1 cellular context compared by ENCODE assay signal in the genomic region with DNA sequence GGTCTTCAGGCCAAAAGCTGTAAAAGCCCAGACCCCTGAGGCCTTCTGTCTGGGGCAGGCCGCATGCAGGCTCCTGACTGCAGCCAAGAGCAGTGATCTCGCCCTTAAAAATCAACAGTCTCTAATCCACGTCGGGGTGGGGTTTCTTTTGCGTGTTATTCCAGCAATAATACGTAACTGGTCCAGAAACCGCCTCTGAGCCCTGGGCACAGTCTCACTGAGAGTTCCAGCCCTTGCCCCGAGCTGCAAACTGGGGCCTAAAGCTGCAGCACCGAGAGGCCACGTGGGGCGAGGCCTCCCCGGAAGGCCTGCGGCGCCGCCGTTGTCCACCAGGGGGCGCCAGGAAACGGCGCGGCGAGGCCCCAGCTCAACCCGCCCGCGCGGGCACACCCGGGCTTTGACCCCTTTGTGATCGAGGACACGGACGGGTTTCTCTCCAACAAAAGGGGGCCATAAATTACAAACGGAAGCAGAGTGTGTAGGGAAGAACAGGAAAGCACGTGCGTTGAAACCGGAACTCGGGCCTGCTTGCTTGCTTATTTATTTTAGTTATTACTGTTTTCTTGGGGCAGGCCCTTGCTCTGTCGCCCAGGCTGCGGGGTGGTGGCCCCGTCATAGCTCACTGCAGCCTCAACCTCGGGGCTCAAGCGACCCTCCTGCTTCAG.
TF ChIP-seq lines count a peak whose summit lies in the region.

No MANE protein-coding gene starts in this region.

TF ChIP-seq in HepG2, 621 proteins besides CTCF, POLR2A, EP300 and RAD21 (continued from another document and continues in another):
- TF ChIP-seq, protein P1, sequence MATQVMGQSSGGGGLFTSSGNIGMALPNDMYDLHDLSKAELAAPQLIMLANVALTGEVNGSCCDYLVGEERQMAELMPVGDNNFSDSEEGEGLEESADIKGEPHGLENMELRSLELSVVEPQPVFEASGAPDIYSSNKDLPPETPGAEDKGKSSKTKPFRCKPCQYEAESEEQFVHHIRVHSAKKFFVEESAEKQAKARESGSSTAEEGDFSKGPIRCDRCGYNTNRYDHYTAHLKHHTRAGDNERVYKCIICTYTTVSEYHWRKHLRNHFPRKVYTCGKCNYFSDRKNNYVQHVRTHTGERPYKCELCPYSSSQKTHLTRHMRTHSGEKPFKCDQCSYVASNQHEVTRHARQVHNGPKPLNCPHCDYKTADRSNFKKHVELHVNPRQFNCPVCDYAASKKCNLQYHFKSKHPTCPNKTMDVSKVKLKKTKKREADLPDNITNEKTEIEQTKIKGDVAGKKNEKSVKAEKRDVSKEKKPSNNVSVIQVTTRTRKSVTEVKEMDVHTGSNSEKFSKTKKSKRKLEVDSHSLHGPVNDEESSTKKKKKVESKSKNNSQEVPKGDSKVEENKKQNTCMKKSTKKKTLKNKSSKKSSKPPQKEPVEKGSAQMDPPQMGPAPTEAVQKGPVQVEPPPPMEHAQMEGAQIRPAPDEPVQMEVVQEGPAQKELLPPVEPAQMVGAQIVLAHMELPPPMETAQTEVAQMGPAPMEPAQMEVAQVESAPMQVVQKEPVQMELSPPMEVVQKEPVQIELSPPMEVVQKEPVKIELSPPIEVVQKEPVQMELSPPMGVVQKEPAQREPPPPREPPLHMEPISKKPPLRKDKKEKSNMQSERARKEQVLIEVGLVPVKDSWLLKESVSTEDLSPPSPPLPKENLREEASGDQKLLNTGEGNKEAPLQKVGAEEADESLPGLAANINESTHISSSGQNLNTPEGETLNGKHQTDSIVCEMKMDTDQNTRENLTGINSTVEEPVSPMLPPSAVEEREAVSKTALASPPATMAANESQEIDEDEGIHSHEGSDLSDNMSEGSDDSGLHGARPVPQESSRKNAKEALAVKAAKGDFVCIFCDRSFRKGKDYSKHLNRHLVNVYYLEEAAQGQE (IDR thresholded peaks at IDR 0.05; ENCODE audit: borderline replicate concordance in 1 of 2, low read depth in 1 of 2, low read length in 2 of 2) = peak in 1 of 2 experiments; percentile 27; a peak in 1 of 4 replicates
- TF ChIP-seq NAIF1 (CRISPR knock-in tag; IDR thresholded peaks at IDR 0.05; ENCODE audit: borderline replicate concordance) (peak; percentile 54; the same call in 1 of the 2 replicates), ZNF34 (CRISPR knock-in tag; IDR thresholded peaks at IDR 0.05; ENCODE audit: borderline replicate concordance) (peak; percentile 78; the same call in 1 of the 2 replicates), MAFK (conservative IDR thresholded peaks at IDR 0.05 in 1 of 2, IDR thresholded peaks at IDR 0.05 in 1 of 2; ENCODE audit: low read length in 2 of 2) (no peak), ZNF484 (CRISPR knock-in tag; IDR thresholded peaks at IDR 0.05; ENCODE audit: borderline replicate concordance, low read depth) (no peak), TCF7L2 (IDR thresholded peaks at IDR 0.05; ENCODE audit: low read depth, low read length) (no peak), CEBPG (CRISPR knock-in tag; IDR thresholded peaks at IDR 0.05) (peak; percentile 61), SAP130 (CRISPR knock-in tag; IDR thresholded peaks at IDR 0.05; ENCODE audit: low read depth) (peak; percentile 82), ZSCAN29 (CRISPR knock-in tag; conservative IDR thresholded peaks at IDR 0.05) (peak; percentile 85; the same call in 1 of the 2 replicates), BCL6 (CRISPR knock-in tag; IDR thresholded peaks at IDR 0.05) (peak; percentile 70; the same call in 1 of the 2 replicates), MLLT10 (CRISPR knock-in tag; IDR thresholded peaks at IDR 0.05) (no peak), ZNF7 (CRISPR knock-in tag; IDR thresholded peaks at IDR 0.05) (no peak), KLF15 (CRISPR knock-in tag; IDR thresholded peaks at IDR 0.05; ENCODE audit: borderline replicate concordance) (peak; percentile 25; the same call in 1 of the 2 replicates), KDM2A (CRISPR knock-in tag; IDR thresholded peaks at IDR 0.05; ENCODE audit: borderline replicate concordance, low read depth) (peak; percentile 93), HHEX (CRISPR knock-in tag; IDR thresholded peaks at IDR 0.05) (no peak), ZNF772 (CRISPR knock-in tag; IDR thresholded peaks at IDR 0.05) (peak; percentile 82), EED (CRISPR knock-in tag; IDR thresholded peaks at IDR 0.05) (no peak), SIX4 (CRISPR knock-in tag; IDR thresholded peaks at IDR 0.05) (no peak), TSC22D2 (CRISPR knock-in tag; IDR thresholded peaks at IDR 0.05; ENCODE audit: borderline replicate concordance) (0 out of 2 replicates have a peak, but pooled peaks have one; percentile 85), GTF2F1 (IDR thresholded peaks at IDR 0.05; ENCODE audit: low read length) (no peak), ZNF780A (CRISPR knock-in tag; IDR thresholded peaks at IDR 0.05) (no peak), ZNF430 (CRISPR knock-in tag; IDR thresholded peaks at IDR 0.05) (peak; percentile 91), IKZF4 (CRISPR knock-in tag; IDR thresholded peaks at IDR 0.05; ENCODE audit: borderline replicate concordance, low read depth, not compliant biosample characterization) (peak; percentile 69), ZNF768 (CRISPR knock-in tag; IDR thresholded peaks at IDR 0.05) (peak; percentile 77; the same call in 1 of the 2 replicates), ZNF33B (CRISPR knock-in tag; IDR thresholded peaks at IDR 0.05) (no peak), PAX8 (CRISPR knock-in tag; IDR thresholded peaks at IDR 0.05; ENCODE audit: borderline replicate concordance) (no peak; the same call in 1 of the 2 replicates), MAZ (IDR thresholded peaks at IDR 0.05; ENCODE audit: borderline replicate concordance, low read depth, low read length) (no peak), MAZ (CRISPR knock-in tag; IDR thresholded peaks at IDR 0.05; ENCODE audit: low read depth) (peak; percentile 66; the same call in 1 of the 2 replicates), HOXA3 (CRISPR knock-in tag; IDR thresholded peaks at IDR 0.05) (peak; percentile 85), ZNF207 (IDR thresholded peaks at IDR 0.05; ENCODE audit: borderline replicate concordance) (no peak), ZNF781 (CRISPR knock-in tag; IDR thresholded peaks at IDR 0.05; ENCODE audit: borderline replicate concordance, not compliant biosample characterization) (peak; percentile 83), ZNF124 (CRISPR knock-in tag; IDR thresholded peaks at IDR 0.05) (peak; percentile 80), ZNF180 (CRISPR knock-in tag; IDR thresholded peaks at IDR 0.05; ENCODE audit: borderline replicate concordance, low read depth) (no peak), NPAS2 (CRISPR knock-in tag; IDR thresholded peaks at IDR 0.05; ENCODE audit: borderline replicate concordance) (no peak), ZNF766 (CRISPR knock-in tag; IDR thresholded peaks at IDR 0.05; ENCODE audit: borderline replicate concordance) (no peak; the same call in 1 of the 2 replicates), SMC3 (IDR thresholded peaks at IDR 0.05; ENCODE audit: low read length) (peak; percentile 39; the same call in 1 of the 2 replicates)
- TF ChIP-seq, protein P2, sequence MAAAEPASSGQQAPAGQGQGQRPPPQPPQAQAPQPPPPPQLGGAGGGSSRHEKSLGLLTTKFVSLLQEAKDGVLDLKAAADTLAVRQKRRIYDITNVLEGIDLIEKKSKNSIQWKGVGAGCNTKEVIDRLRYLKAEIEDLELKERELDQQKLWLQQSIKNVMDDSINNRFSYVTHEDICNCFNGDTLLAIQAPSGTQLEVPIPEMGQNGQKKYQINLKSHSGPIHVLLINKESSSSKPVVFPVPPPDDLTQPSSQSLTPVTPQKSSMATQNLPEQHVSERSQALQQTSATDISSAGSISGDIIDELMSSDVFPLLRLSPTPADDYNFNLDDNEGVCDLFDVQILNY (CRISPR knock-in tag; conservative IDR thresholded peaks at IDR 0.05) = peak; percentile 72; the same call in 1 of the 2 replicates
- TF ChIP-seq, protein P3, sequence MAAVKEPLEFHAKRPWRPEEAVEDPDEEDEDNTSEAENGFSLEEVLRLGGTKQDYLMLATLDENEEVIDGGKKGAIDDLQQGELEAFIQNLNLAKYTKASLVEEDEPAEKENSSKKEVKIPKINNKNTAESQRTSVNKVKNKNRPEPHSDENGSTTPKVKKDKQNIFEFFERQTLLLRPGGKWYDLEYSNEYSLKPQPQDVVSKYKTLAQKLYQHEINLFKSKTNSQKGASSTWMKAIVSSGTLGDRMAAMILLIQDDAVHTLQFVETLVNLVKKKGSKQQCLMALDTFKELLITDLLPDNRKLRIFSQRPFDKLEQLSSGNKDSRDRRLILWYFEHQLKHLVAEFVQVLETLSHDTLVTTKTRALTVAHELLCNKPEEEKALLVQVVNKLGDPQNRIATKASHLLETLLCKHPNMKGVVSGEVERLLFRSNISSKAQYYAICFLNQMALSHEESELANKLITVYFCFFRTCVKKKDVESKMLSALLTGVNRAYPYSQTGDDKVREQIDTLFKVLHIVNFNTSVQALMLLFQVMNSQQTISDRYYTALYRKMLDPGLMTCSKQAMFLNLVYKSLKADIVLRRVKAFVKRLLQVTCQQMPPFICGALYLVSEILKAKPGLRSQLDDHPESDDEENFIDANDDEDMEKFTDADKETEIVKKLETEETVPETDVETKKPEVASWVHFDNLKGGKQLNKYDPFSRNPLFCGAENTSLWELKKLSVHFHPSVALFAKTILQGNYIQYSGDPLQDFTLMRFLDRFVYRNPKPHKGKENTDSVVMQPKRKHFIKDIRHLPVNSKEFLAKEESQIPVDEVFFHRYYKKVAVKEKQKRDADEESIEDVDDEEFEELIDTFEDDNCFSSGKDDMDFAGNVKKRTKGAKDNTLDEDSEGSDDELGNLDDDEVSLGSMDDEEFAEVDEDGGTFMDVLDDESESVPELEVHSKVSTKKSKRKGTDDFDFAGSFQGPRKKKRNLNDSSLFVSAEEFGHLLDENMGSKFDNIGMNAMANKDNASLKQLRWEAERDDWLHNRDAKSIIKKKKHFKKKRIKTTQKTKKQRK (IDR thresholded peaks at IDR 0.05; ENCODE audit: low read length) = no peak
- TF ChIP-seq, protein P4, sequence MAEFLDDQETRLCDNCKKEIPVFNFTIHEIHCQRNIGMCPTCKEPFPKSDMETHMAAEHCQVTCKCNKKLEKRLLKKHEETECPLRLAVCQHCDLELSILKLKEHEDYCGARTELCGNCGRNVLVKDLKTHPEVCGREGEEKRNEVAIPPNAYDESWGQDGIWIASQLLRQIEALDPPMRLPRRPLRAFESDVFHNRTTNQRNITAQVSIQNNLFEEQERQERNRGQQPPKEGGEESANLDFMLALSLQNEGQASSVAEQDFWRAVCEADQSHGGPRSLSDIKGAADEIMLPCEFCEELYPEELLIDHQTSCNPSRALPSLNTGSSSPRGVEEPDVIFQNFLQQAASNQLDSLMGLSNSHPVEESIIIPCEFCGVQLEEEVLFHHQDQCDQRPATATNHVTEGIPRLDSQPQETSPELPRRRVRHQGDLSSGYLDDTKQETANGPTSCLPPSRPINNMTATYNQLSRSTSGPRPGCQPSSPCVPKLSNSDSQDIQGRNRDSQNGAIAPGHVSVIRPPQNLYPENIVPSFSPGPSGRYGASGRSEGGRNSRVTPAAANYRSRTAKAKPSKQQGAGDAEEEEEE (CRISPR knock-in tag; IDR thresholded peaks at IDR 0.05; ENCODE audit: borderline replicate concordance) = 0 out of 2 replicates have a peak, but pooled peaks have one; percentile 13
- TF ChIP-seq, protein P5, sequence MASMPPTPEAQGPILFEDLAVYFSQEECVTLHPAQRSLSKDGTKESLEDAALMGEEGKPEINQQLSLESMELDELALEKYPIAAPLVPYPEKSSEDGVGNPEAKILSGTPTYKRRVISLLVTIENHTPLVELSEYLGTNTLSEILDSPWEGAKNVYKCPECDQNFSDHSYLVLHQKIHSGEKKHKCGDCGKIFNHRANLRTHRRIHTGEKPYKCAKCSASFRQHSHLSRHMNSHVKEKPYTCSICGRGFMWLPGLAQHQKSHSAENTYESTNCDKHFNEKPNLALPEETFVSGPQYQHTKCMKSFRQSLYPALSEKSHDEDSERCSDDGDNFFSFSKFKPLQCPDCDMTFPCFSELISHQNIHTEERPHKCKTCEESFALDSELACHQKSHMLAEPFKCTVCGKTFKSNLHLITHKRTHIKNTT (CRISPR knock-in tag; IDR thresholded peaks at IDR 0.05) = no peak
- TF ChIP-seq, protein P6, sequence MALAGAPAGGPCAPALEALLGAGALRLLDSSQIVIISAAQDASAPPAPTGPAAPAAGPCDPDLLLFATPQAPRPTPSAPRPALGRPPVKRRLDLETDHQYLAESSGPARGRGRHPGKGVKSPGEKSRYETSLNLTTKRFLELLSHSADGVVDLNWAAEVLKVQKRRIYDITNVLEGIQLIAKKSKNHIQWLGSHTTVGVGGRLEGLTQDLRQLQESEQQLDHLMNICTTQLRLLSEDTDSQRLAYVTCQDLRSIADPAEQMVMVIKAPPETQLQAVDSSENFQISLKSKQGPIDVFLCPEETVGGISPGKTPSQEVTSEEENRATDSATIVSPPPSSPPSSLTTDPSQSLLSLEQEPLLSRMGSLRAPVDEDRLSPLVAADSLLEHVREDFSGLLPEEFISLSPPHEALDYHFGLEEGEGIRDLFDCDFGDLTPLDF (CRISPR knock-in tag; IDR thresholded peaks at IDR 0.05) = peak; percentile 67; the same call in 1 of the 2 replicates
- TF ChIP-seq, protein P7, sequence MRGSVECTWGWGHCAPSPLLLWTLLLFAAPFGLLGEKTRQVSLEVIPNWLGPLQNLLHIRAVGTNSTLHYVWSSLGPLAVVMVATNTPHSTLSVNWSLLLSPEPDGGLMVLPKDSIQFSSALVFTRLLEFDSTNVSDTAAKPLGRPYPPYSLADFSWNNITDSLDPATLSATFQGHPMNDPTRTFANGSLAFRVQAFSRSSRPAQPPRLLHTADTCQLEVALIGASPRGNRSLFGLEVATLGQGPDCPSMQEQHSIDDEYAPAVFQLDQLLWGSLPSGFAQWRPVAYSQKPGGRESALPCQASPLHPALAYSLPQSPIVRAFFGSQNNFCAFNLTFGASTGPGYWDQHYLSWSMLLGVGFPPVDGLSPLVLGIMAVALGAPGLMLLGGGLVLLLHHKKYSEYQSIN (CRISPR knock-in tag; IDR thresholded peaks at IDR 0.05; ENCODE audit: borderline replicate concordance) = peak; percentile 72; the same call in 1 of the 2 replicates
- TF ChIP-seq, protein P8, sequence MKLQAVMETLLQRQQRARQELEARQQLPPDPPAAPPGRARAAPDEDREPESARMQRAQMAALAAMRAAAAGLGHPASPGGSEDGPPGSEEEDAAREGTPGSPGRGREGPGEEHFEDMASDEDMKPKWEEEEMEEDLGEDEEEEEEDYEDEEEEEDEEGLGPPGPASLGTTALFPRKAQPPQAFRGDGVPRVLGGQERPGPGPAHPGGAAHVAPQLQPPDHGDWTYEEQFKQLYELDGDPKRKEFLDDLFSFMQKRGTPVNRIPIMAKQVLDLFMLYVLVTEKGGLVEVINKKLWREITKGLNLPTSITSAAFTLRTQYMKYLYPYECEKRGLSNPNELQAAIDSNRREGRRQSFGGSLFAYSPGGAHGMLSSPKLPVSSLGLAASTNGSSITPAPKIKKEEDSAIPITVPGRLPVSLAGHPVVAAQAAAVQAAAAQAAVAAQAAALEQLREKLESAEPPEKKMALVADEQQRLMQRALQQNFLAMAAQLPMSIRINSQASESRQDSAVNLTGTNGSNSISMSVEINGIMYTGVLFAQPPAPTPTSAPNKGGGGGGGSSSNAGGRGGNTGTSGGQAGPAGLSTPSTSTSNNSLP (IDR thresholded peaks at IDR 0.05; ENCODE audit: low read depth, low read length) = no peak; the same call in 1 of the 2 replicates
